ENCODE assay signal across 1 cellular context in genomic region chr1:55038552-55038838, GRCh38.
TF ChIP-seq lines count a peak whose summit lies in the region.

No MANE protein-coding gene starts in this region.

TF ChIP-seq in HepG2, 621 proteins besides CTCF, POLR2A, EP300 and RAD21 (continued from another document):
- 0 out of 2 replicates have a peak, but pooled peaks have one; percentile 12 for TF ChIP-seq KDM6A (CRISPR knock-in tag; IDR thresholded peaks at IDR 0.05; ENCODE audit: low read depth)
- no peak for TF ChIP-seq ZMAT3 (CRISPR knock-in tag; conservative IDR thresholded peaks at IDR 0.05)
- TF ChIP-seq ZNF644 (CRISPR knock-in tag; IDR thresholded peaks at IDR 0.05; ENCODE audit: low read depth): peak; percentile 87
